2 cellular contexts compared by ENCODE assay signal in genomic region chr13:99316224-99316623, GRCh38.
TF ChIP-seq lines count a peak whose summit lies in the region.

No MANE protein-coding gene starts in this region.

TF ChIP-seq in HepG2, 621 proteins besides CTCF, POLR2A, EP300 and RAD21:
- TF ChIP-seq ZNF24 (IDR thresholded peaks at IDR 0.05) (0 out of 2 replicates have a peak, but pooled peaks have one; percentile 32), NFATC3 (CRISPR knock-in tag; IDR thresholded peaks at IDR 0.05) (no peak), MXD3 (CRISPR knock-in tag; IDR thresholded peaks at IDR 0.05) (no peak), ZNF280B (CRISPR knock-in tag; IDR thresholded peaks at IDR 0.05; ENCODE audit: borderline replicate concordance) (no peak)

TF ChIP-seq in K562, 482 proteins besides CTCF, POLR2A, EP300 and RAD21:
- peak; percentile 94 for TF ChIP-seq ZNF24 (IDR thresholded peaks at IDR 0.05)
- TF ChIP-seq ZNF232 (CRISPR knock-in tag; IDR thresholded peaks at IDR 0.05) = no peak
